Comparison of ENCODE assay signal across 1 cellular context in genomic region chr1:235160965-235161684, GRCh38.
A peak's percentile ranks its signal among the peaks of the same experiment; 100 is the strongest.
TF ChIP-seq lines count a peak whose summit lies in the region.

A gene with protein sequence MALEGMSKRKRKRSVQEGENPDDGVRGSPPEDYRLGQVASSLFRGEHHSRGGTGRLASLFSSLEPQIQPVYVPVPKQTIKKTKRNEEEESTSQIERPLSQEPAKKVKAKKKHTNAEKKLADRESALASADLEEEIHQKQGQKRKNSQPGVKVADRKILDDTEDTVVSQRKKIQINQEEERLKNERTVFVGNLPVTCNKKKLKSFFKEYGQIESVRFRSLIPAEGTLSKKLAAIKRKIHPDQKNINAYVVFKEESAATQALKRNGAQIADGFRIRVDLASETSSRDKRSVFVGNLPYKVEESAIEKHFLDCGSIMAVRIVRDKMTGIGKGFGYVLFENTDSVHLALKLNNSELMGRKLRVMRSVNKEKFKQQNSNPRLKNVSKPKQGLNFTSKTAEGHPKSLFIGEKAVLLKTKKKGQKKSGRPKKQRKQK (minus strand): TSS chr1:235161250. CDS start chr1:235161226, 24 bp downstream.

TF ChIP-seq in HepG2, 621 proteins besides CTCF, POLR2A, EP300 and RAD21 (continued from another document and continues in another):
- TF ChIP-seq, protein P1, sequence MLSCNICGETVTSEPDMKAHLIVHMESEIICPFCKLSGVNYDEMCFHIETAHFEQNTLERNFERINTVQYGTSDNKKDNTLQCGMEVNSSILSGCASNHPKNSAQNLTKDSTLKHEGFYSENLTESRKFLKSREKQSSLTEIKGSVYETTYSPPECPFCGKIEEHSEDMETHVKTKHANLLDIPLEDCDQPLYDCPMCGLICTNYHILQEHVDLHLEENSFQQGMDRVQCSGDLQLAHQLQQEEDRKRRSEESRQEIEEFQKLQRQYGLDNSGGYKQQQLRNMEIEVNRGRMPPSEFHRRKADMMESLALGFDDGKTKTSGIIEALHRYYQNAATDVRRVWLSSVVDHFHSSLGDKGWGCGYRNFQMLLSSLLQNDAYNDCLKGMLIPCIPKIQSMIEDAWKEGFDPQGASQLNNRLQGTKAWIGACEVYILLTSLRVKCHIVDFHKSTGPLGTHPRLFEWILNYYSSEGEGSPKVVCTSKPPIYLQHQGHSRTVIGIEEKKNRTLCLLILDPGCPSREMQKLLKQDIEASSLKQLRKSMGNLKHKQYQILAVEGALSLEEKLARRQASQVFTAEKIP (CRISPR knock-in tag; IDR thresholded peaks at IDR 0.05; ENCODE audit: borderline replicate concordance), result no peak
- peak; percentile 93 for TF ChIP-seq MYC (CRISPR knock-in tag; IDR thresholded peaks at IDR 0.05; ENCODE audit: borderline replicate concordance)
- TF ChIP-seq MAFF (IDR thresholded peaks at IDR 0.05; ENCODE audit: low read depth, low read length), result no peak
- TF ChIP-seq ZNF747 (CRISPR knock-in tag; IDR thresholded peaks at IDR 0.05; ENCODE audit: borderline replicate concordance), result peak; percentile 85; the same call in 1 of the 2 replicates
- peak; percentile 93 for TF ChIP-seq HOXA5 (CRISPR knock-in tag; IDR thresholded peaks at IDR 0.05)
- no peak; the same call in 1 of the 2 replicates for TF ChIP-seq THRA (CRISPR knock-in tag; IDR thresholded peaks at IDR 0.05; ENCODE audit: borderline replicate concordance)
- TF ChIP-seq ZNF530 (CRISPR knock-in tag; IDR thresholded peaks at IDR 0.05; ENCODE audit: low read depth), result peak; percentile 78; the same call in 1 of the 2 replicates
- TF ChIP-seq CHD2 (IDR thresholded peaks at IDR 0.05; ENCODE audit: low read depth, low read length), result no peak
- peak; percentile 81 for TF ChIP-seq TAF15 (IDR thresholded peaks at IDR 0.05; ENCODE audit: low read depth, low read length, poor library complexity, severe bottlenecking)
- TF ChIP-seq ZNF276 (CRISPR knock-in tag; IDR thresholded peaks at IDR 0.05; ENCODE audit: low read depth), result peak; percentile 77; the same call in 1 of the 2 replicates
- no peak for TF ChIP-seq NFE2L2 (IDR thresholded peaks at IDR 0.05; ENCODE audit: low read length)
- no peak for TF ChIP-seq ZKSCAN1 (IDR thresholded peaks at IDR 0.05; ENCODE audit: low read length)
- TF ChIP-seq RELA (CRISPR knock-in tag; IDR thresholded peaks at IDR 0.05), result peak; percentile 49; the same call in 1 of the 2 replicates
- TF ChIP-seq FOXP4 (CRISPR knock-in tag; IDR thresholded peaks at IDR 0.05), result peak; percentile 80
- peak; percentile 63; the same call in 1 of the 2 replicates for TF ChIP-seq BCL6 (CRISPR knock-in tag; IDR thresholded peaks at IDR 0.05)
- TF ChIP-seq EHMT2 (IDR thresholded peaks at IDR 0.05; ENCODE audit: borderline replicate concordance, low read depth, low read length), result no peak
- TF ChIP-seq, protein P2, sequence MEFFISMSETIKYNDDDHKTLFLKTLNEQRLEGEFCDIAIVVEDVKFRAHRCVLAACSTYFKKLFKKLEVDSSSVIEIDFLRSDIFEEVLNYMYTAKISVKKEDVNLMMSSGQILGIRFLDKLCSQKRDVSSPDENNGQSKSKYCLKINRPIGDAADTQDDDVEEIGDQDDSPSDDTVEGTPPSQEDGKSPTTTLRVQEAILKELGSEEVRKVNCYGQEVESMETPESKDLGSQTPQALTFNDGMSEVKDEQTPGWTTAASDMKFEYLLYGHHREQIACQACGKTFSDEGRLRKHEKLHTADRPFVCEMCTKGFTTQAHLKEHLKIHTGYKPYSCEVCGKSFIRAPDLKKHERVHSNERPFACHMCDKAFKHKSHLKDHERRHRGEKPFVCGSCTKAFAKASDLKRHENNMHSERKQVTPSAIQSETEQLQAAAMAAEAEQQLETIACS (CRISPR knock-in tag; IDR thresholded peaks at IDR 0.05), result no peak; the same call in 1 of the 2 replicates
- peak; percentile 95 for TF ChIP-seq SATB2 (CRISPR knock-in tag; IDR thresholded peaks at IDR 0.05)
- TF ChIP-seq ZNF577 (CRISPR knock-in tag; IDR thresholded peaks at IDR 0.05; ENCODE audit: borderline replicate concordance, low read depth), result peak; percentile 26; the same call in 1 of the 2 replicates
- TF ChIP-seq NR2C2 (CRISPR knock-in tag; IDR thresholded peaks at IDR 0.05; ENCODE audit: borderline replicate concordance), result peak; percentile 65
- TF ChIP-seq KLF12 (CRISPR knock-in tag; IDR thresholded peaks at IDR 0.05; ENCODE audit: borderline replicate concordance), result no peak
- peak; percentile 77; the same call in 1 of the 2 replicates for TF ChIP-seq ZFAT (CRISPR knock-in tag; conservative IDR thresholded peaks at IDR 0.05)
- TF ChIP-seq JDP2 (CRISPR knock-in tag; IDR thresholded peaks at IDR 0.05; ENCODE audit: borderline replicate concordance), result no peak
- TF ChIP-seq, protein P3, sequence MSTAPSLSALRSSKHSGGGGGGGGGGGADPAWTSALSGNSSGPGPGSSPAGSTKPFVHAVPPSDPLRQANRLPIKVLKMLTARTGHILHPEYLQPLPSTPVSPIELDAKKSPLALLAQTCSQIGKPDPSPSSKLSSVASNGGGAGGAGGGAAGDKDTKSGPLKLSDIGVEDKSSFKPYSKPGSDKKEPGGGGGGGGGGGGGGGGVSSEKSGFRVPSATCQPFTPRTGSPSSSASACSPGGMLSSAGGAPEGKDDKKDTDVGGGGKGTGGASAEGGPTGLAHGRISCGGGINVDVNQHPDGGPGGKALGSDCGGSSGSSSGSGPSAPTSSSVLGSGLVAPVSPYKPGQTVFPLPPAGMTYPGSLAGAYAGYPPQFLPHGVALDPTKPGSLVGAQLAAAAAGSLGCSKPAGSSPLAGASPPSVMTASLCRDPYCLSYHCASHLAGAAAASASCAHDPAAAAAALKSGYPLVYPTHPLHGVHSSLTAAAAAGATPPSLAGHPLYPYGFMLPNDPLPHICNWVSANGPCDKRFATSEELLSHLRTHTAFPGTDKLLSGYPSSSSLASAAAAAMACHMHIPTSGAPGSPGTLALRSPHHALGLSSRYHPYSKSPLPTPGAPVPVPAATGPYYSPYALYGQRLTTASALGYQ (CRISPR knock-in tag; IDR thresholded peaks at IDR 0.05), result 0 out of 2 replicates have a peak, but pooled peaks have one; percentile 59
- peak; percentile 87; the same call in 1 of the 2 replicates for TF ChIP-seq NAIF1 (CRISPR knock-in tag; IDR thresholded peaks at IDR 0.05; ENCODE audit: borderline replicate concordance)
- peak; percentile 79 for TF ChIP-seq RXRA (CRISPR knock-in tag; IDR thresholded peaks at IDR 0.05)
- peak; percentile 49 for TF ChIP-seq CBX1 (IDR thresholded peaks at IDR 0.05; ENCODE audit: low read depth)
- TF ChIP-seq ZNF275 (CRISPR knock-in tag; IDR thresholded peaks at IDR 0.05; ENCODE audit: borderline replicate concordance), result peak; percentile 81; the same call in 1 of the 2 replicates
- peak; percentile 85 for TF ChIP-seq TSC22D2 (CRISPR knock-in tag; IDR thresholded peaks at IDR 0.05; ENCODE audit: borderline replicate concordance)
- TF ChIP-seq FOSL2 (CRISPR knock-in tag; IDR thresholded peaks at IDR 0.05), result peak; percentile 42
- TF ChIP-seq ZNF451 (CRISPR knock-in tag; IDR thresholded peaks at IDR 0.05), result peak; percentile 74; the same call in 1 of the 2 replicates
- no peak for TF ChIP-seq NFRKB (IDR thresholded peaks at IDR 0.05)
- TF ChIP-seq FOXO1 (CRISPR knock-in tag; IDR thresholded peaks at IDR 0.05), result peak; percentile 68
- no peak for TF ChIP-seq SSRP1 (CRISPR knock-in tag; IDR thresholded peaks at IDR 0.05)
- peak; percentile 21; the same call in 1 of the 2 replicates for TF ChIP-seq ZNF552 (CRISPR knock-in tag; IDR thresholded peaks at IDR 0.05; ENCODE audit: borderline replicate concordance)
- peak; percentile 81 for TF ChIP-seq HDAC2 (CRISPR knock-in tag; IDR thresholded peaks at IDR 0.05)
- TF ChIP-seq TEAD2 (CRISPR knock-in tag; IDR thresholded peaks at IDR 0.05), result peak; percentile 79; the same call in 1 of the 2 replicates
- TF ChIP-seq ZNF619 (CRISPR knock-in tag; IDR thresholded peaks at IDR 0.05), result peak; percentile 59; the same call in 1 of the 2 replicates
- peak; percentile 94 for TF ChIP-seq MTERF4 (CRISPR knock-in tag; IDR thresholded peaks at IDR 0.05)
- no peak for TF ChIP-seq USF2 (IDR thresholded peaks at IDR 0.05; ENCODE audit: low read depth, low read length)
- TF ChIP-seq USF2 (CRISPR knock-in tag; IDR thresholded peaks at IDR 0.05; ENCODE audit: borderline replicate concordance), result no peak; the same call in 1 of the 2 replicates
- TF ChIP-seq, protein P4, sequence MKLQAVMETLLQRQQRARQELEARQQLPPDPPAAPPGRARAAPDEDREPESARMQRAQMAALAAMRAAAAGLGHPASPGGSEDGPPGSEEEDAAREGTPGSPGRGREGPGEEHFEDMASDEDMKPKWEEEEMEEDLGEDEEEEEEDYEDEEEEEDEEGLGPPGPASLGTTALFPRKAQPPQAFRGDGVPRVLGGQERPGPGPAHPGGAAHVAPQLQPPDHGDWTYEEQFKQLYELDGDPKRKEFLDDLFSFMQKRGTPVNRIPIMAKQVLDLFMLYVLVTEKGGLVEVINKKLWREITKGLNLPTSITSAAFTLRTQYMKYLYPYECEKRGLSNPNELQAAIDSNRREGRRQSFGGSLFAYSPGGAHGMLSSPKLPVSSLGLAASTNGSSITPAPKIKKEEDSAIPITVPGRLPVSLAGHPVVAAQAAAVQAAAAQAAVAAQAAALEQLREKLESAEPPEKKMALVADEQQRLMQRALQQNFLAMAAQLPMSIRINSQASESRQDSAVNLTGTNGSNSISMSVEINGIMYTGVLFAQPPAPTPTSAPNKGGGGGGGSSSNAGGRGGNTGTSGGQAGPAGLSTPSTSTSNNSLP (IDR thresholded peaks at IDR 0.05; ENCODE audit: low read depth, low read length), result no peak
- no peak for TF ChIP-seq PCBP2 (optimal IDR thresholded peaks at IDR 0.05; ENCODE audit: low read depth, low read length, poor library complexity, severe bottlenecking)
